Comparison of ENCODE assay signal across 8 cellular contexts in the genomic region with DNA sequence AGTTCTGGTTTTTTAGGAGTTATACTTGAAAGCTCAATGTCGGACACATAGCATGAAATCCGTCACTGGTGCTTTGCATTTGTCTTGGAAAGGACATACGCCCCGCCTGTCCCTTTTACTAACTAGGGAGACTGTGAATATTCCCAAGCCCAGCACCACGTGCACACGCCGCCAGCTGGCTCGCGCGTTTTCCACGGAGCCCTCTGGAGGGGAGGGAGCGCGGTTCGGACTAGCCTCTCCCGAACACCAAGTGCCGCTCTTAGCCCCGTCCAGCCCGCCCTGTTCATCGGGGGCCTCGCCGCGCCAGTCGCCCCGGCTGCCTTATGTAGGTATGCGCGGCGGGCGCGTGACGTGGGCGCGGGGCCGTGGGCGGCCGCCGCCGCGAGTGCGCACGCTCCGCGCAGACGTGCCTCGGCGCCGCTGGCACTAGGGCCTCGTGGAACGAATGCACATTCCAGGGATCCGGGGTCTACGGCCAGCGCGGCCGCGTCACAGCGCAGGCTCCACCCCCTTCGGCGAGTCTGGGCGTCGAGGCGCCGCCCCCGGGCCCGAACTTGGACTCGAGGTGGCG. TPM values are rescaled to one million over a fixed set of nuclear protein-coding genes. Genes with fewer than 3 reads are reported as not detected.
DNase-seq lines count a peak whose midpoint lies in the region; ATAC-seq lines count a peak whose summit lies in the region.

No MANE protein-coding gene starts in this region.

- DNase-seq in DMS 273 treated with DMSO at 0.1 percent for 48 hours (lab: John Stamatoyannopoulos, UW) (peak; percentile 80), OCI-M1 (lab: John Stamatoyannopoulos, UW) (peak; percentile 97), activated T-cell treated with anti-CD3 and anti-CD28 coated beads for 4 hours (peak; percentile 83), epidermal melanocyte (ENCODE audit: insufficient read length, low spot score) (peak; percentile 79)
- DNase-seq in stimulated activated CD8-positive, alpha-beta memory T cell treated with anti-CD3 and anti-CD28 coated beads, Interleukin-4, amount 100 ng/mL, for 24 hours (ENCODE audit: low read depth) = peak; percentile 85

- peak overlapping the region; percentile 91 to 98 (median 95) for H3K27ac Mint-ChIP-seq in IgD-negative memory B cell

- H3K36me3 Mint-ChIP-seq in IgD-negative memory B cell = peaks cover 9% of the 10 kb centered on the region

- peaks cover 0 to 2% (median 1%) of the 10 kb centered on the region in 3 donors for H3K9me3 Mint-ChIP-seq in IgD-negative memory B cell

- H3K27me3 ChIP-seq in mononuclear cell (ENCODE audit: insufficient read depth, low read length) = no peaks in the 10 kb centered on the region

- no peaks in the 10 kb centered on the region for H3K9me3 ChIP-seq in mononuclear cell (ENCODE audit: low read depth, low read length)

- H3K4me1 ChIP-seq in mononuclear cell (ENCODE audit: insufficient read depth, low read length) = peaks cover 53% of the 10 kb centered on the region

- ATAC-seq in GM21529 (IDR thresholded peaks at IDR 0.05; ENCODE audit: unreplicated experiment) = peak; percentile 39

- H3K4me3 Mint-ChIP-seq in IgD-negative memory B cell = peak overlapping the region; percentile 83 to 98 (median 91)

- peak overlapping the region; percentile 65 for H3K4me3 ChIP-seq in mononuclear cell (ENCODE audit: low read length)

- H3K27me3 Mint-ChIP-seq in IgD-negative memory B cell = no peaks in the 10 kb centered on the region

- peaks cover 43 to 46% (median 43%) of the 10 kb centered on the region in 3 donors for H3K4me1 Mint-ChIP-seq in IgD-negative memory B cell

RNA-seq across cellular contexts. Expression of a gene that starts 0.7 kb away (rescaled TPM):
- 39.1 TPM for polyA plus RNA-seq in IgD-negative memory B cell
- total RNA-seq in mononuclear cell = 465 TPM

Comparison
In these comparisons a context has a peak if more than half of its experiments do, and no peak if none do; other contexts are left out.
1. Peak in every context shown above with its lines: DNase-seq, ATAC-seq and H3K4me3 ChIP-seq.